ENCODE assay signal across 1 cellular context in the genomic region with DNA sequence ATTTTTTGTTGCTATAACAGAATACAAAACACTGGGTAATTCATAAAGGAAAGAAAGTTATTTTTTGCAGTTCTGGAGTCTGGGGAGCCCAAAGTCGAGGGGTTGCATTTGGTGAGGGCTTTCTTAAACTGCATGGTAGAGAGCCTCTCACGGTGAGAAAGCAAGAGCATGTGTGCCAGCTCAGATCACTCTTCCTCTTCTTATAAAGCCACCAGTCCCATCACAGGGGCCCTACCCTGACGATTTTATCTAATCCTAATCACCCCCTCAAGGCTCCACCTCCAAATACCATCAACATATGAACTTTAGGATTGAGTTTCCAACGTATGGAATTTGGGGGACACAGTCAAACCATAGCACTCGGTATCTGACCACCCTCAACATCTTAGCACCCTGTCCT.
TF ChIP-seq lines count a peak whose summit lies in the region.

No MANE protein-coding gene starts in this region.

TF ChIP-seq in HepG2, 621 proteins besides CTCF, POLR2A, EP300 and RAD21:
- TF ChIP-seq MLLT10 (CRISPR knock-in tag; IDR thresholded peaks at IDR 0.05) (no peak), ARNT (IDR thresholded peaks at IDR 0.05) (no peak), NRL (CRISPR knock-in tag; IDR thresholded peaks at IDR 0.05; ENCODE audit: borderline replicate concordance) (no peak), SKI (IDR thresholded peaks at IDR 0.05; ENCODE audit: partially characterized antibody) (no peak), NONO (IDR thresholded peaks at IDR 0.05) (no peak), NONO (CRISPR knock-in tag; conservative IDR thresholded peaks at IDR 0.05) (no peak), ASH2L (IDR thresholded peaks at IDR 0.05; ENCODE audit: insufficient read length, low read depth, low read length) (no peak), YEATS2 (CRISPR knock-in tag; IDR thresholded peaks at IDR 0.05; ENCODE audit: borderline replicate concordance) (no peak), IKZF1 (IDR thresholded peaks at IDR 0.05) (no peak)
- TF ChIP-seq, protein P1, sequence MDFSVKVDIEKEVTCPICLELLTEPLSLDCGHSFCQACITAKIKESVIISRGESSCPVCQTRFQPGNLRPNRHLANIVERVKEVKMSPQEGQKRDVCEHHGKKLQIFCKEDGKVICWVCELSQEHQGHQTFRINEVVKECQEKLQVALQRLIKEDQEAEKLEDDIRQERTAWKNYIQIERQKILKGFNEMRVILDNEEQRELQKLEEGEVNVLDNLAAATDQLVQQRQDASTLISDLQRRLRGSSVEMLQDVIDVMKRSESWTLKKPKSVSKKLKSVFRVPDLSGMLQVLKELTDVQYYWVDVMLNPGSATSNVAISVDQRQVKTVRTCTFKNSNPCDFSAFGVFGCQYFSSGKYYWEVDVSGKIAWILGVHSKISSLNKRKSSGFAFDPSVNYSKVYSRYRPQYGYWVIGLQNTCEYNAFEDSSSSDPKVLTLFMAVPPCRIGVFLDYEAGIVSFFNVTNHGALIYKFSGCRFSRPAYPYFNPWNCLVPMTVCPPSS (IDR thresholded peaks at IDR 0.05): no peak
- TF ChIP-seq, protein P2, sequence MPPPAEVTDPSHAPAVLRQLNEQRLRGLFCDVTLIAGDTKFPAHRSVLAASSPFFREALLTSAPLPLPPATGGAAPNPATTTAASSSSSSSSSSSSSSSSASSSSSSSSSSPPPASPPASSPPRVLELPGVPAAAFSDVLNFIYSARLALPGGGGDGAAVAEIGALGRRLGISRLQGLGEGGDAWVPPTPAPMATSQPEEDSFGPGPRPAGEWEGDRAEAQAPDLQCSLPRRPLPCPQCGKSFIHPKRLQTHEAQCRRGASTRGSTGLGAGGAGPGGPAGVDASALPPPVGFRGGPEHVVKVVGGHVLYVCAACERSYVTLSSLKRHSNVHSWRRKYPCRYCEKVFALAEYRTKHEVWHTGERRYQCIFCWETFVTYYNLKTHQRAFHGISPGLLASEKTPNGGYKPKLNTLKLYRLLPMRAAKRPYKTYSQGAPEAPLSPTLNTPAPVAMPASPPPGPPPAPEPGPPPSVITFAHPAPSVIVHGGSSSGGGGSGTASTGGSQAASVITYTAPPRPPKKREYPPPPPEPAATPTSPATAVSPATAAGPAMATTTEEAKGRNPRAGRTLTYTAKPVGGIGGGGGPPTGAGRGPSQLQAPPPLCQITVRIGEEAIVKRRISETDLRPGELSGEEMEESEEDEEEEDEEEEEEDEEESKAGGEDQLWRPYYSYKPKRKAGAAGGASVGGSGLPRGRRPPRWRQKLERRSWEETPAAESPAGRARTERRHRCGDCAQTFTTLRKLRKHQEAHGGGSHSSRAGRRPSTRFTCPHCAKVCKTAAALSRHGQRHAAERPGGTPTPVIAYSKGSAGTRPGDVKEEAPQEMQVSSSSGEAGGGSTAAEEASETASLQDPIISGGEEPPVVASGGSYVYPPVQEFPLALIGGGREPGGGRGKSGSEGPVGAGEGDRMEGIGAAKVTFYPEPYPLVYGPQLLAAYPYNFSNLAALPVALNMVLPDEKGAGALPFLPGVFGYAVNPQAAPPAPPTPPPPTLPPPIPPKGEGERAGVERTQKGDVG (CRISPR knock-in tag; IDR thresholded peaks at IDR 0.05; ENCODE audit: borderline replicate concordance): no peak
